ENCODE assay signal across 8 cellular contexts in the genomic region with DNA sequence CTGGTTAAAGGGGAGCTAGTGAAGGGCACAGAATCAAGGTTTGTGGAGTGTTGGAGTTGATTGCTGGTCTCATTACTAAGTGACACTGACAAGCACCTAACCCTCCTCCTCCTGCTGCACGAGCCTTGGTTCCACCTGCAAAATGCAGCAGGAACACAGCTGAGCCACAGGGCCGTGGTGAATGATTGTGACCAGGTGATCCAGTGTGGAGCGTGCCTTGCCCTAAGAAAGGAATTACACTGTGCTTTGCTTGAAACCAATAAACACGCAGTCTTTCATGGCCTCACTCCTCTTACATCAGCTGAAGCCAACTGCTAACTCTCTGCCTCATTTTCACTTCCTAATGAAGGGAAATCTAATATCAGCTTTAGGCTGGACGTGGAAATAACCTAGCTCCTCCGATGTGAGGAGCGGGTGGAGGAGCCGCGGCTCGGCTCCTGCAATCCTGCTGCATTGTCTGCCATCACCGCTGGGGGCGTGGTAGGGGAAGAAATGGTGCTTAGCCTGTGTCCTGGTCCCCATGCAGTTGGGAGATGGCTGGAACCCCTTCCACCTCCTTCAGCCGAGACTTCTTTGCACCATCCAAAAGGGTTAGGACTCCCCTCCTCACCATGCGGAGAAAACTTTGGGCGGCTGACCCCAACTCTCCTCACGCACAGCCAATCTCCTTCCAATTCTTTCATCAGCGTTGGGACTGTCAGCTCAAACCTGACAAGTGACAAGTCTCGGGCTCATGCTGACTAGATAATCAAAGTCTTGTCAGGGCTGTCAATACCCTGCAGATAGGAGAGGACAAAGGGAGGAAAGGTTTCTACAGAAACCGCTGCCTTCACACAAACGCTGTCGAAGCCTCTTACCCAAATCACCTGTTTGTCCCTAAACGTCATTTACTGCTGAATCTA.
DNase-seq lines count a peak whose midpoint lies in the region; ATAC-seq and TF ChIP-seq lines count a peak whose summit lies in the region.

No MANE protein-coding gene starts in this region.

- no peak overlapping the region for H3K9ac ChIP-seq in Karpas-422 (ENCODE audit: low read length)

- no peak overlapping the region for H3K4me2 ChIP-seq in Karpas-422 (ENCODE audit: low read depth, low read length, poor library complexity, severe bottlenecking)

- TF ChIP-seq CTCF in sigmoid colon (IDR thresholded peaks at IDR 0.05) (peak in 3 of 4 experiments; percentile 48 to 72 (median 59)), GM13976 (IDR thresholded peaks at IDR 0.05; ENCODE audit: borderline replicate concordance, control extremely low read depth, extremely low read depth, insufficient read depth, missing control alignments) (no peak)

- H4K20me1 ChIP-seq in Karpas-422 (ENCODE audit: insufficient read depth, low read depth, low read length) = no peaks in the 10 kb centered on the region

- WGBS in sigmoid colon, 2 donors = 37 to 49% methylated on average over 22 of the region's 22 CpGs

- no peaks in the 10 kb centered on the region for H3K27me3 ChIP-seq in Karpas-422 (ENCODE audit: low read length)
- no peaks in the 10 kb centered on the region for H3K27me3 ChIP-seq in sigmoid colon

- H3K4me1 ChIP-seq in Karpas-422 (ENCODE audit: low read length) (no peaks in the 10 kb centered on the region), sigmoid colon (peaks cover 0 to 10% (median 4%) of the 10 kb centered on the region in 4 donors)

- TF ChIP-seq POLR2A in sigmoid colon (IDR thresholded peaks at IDR 0.05) = no peak

- DNase-seq in COLO668 (lab: John Stamatoyannopoulos, UW; ENCODE audit: unreplicated experiment) (peak; percentile 13), Karpas-422 (peak; percentile 51), activated T-cell treated with anti-CD3 and anti-CD28 coated beads for 4 hours (peak; percentile 2), cardiac septum (ENCODE audit: low spot score) (peak; percentile 83), sigmoid colon (no peak), GM13976 (ENCODE audit: low spot score) (no peak)

- TF ChIP-seq EP300 in sigmoid colon (IDR thresholded peaks at IDR 0.05) = no peak

- H3K27ac ChIP-seq in Karpas-422 (ENCODE audit: low read length) (no peak overlapping the region), sigmoid colon (no peak overlapping the region)

- H3K4me3 ChIP-seq in Karpas-422 (ENCODE audit: low read length) = no peak overlapping the region
- H3K4me3 ChIP-seq in sigmoid colon = no peak overlapping the region

- H3K9me2 ChIP-seq in Karpas-422 (replicated peaks; ENCODE audit: insufficient read depth, low read length) = no peaks in the 10 kb centered on the region

- H3K36me3 ChIP-seq in Karpas-422 (ENCODE audit: insufficient read depth, low read length) = no peaks in the 10 kb centered on the region
- no peaks in the 10 kb centered on the region for H3K36me3 ChIP-seq in sigmoid colon

- no peaks in the 10 kb centered on the region for H3K79me2 ChIP-seq in Karpas-422 (ENCODE audit: low read length)

- intact Hi-C loops in cardiac septum (cut with DNase I) (no loop called here), sigmoid colon (cut with DNase I) (no loop called here)

- no peak for ATAC-seq in GM18909 (IDR thresholded peaks at IDR 0.05; ENCODE audit: poor library complexity, unreplicated experiment)
- ATAC-seq in HG03439 (IDR thresholded peaks at IDR 0.05; ENCODE audit: unreplicated experiment) = no peak

- H3K9me3 ChIP-seq in Karpas-422 (ENCODE audit: low read length) = no peaks in the 10 kb centered on the region
- H3K9me3 ChIP-seq in sigmoid colon = no peaks in the 10 kb centered on the region

- H2AFZ ChIP-seq in Karpas-422 (ENCODE audit: low read length) = no peak overlapping the region

- in situ Hi-C loops in GM13976 (cut with MboI; ENCODE audit: low sequenced_read_pairs, unreplicated experiment) = no loop called here

Comparison
In these comparisons a context has a peak if more than half of its experiments do, and no peak if none do; other contexts are left out.
1. DNase-seq: peak in COLO668 (single experiment), Karpas-422 (single experiment), activated T-cell treated with anti-CD3 and anti-CD28 coated beads for 4 hours (single experiment) and cardiac septum (single experiment); none in sigmoid colon (single experiment) and GM13976 (single experiment).